In genomic region chr1:150567717-150568561, GRCh38 we compare ENCODE assay signal across 8 cellular contexts. TPM values are rescaled to one million over a fixed set of nuclear protein-coding genes. Genes with fewer than 3 reads are reported as not detected.
A peak's percentile ranks its signal among the peaks of the same experiment; 100 is the strongest.
DNase-seq lines count a peak whose midpoint lies in the region; FAIRE-seq and TF ChIP-seq lines count a peak whose summit lies in the region.

No MANE protein-coding gene starts in this region.

- peak overlapping the region; percentile 70 for H3K4me2 ChIP-seq in skeletal muscle satellite cell (ENCODE audit: low read length)

- peaks cover 75% of the 10 kb centered on the region for H3K4me1 ChIP-seq in skeletal muscle satellite cell (ENCODE audit: control insufficient read depth, insufficient read depth, low read length)

- peak; percentile 5 for FAIRE-seq in GM18507 (lab: Jason Lieb, UNC)
- FAIRE-seq in bronchial epithelial cell (lab: Jason Lieb, UNC), result no peak

- H3K9ac ChIP-seq in skeletal muscle satellite cell (ENCODE audit: low read depth, low read length), result peak overlapping the region; percentile 79

- H3K27me3 ChIP-seq in AG04450 (ENCODE audit: control insufficient read depth, insufficient read depth, low read length) (no peaks in the 10 kb centered on the region), bronchial epithelial cell (ENCODE audit: control insufficient read depth, insufficient read depth, low read length) (no peaks in the 10 kb centered on the region), skeletal muscle satellite cell (ENCODE audit: control insufficient read depth, insufficient read depth, low read length) (no peaks in the 10 kb centered on the region)

- TF ChIP-seq CTCF in AG04450 (IDR thresholded peaks at IDR 0.05; ENCODE audit: low read depth, low read length) (no peak), bronchial epithelial cell (IDR thresholded peaks at IDR 0.05; ENCODE audit: insufficient read depth, low read length, severe bottlenecking) (no peak)

- CTCF ChIA-PET in AG04450 (lab: Charles Lee), result interaction anchor here (0.6 to 2.1 kb wide), 6 partner anchors 8 to 354 kb away, joined by 3 to 17 read pairs (median 4); no protein-coding TSS in a partner anchor

- no peaks in the 10 kb centered on the region for H3K36me3 ChIP-seq in bronchial epithelial cell (ENCODE audit: control insufficient read depth, insufficient read depth, low read length)
- H3K36me3 ChIP-seq in skeletal muscle satellite cell (ENCODE audit: insufficient read depth, low read length), result peaks cover 15% of the 10 kb centered on the region

- POLR2A ChIA-PET in AG04450 (lab: Yijun Ruan, JAX), result interaction anchor here (0.5 to 3.1 kb wide), 7 partner anchors 8 to 385 kb away, joined by 3 to 83 read pairs (median 3); partner anchors contain the start of gene MCL1

- H3K27ac ChIP-seq in AG04450 (ENCODE audit: low read depth, low read length), result peak overlapping the region; percentile 97

- H3K9me3 ChIP-seq in AG04450 (ENCODE audit: control insufficient read depth, insufficient read depth, low read length), result no peaks in the 10 kb centered on the region; the same call in 1 of the 2 replicates
- H3K9me3 ChIP-seq in skeletal muscle satellite cell (replicated peaks; ENCODE audit: low read length), result no peaks in the 10 kb centered on the region

- H3K4me3 ChIP-seq in AG04450 (ENCODE audit: low read depth, low read length), result peak overlapping the region; percentile 48
- peak overlapping the region; percentile 11 for H3K4me3 ChIP-seq in bronchial epithelial cell (ENCODE audit: low read depth, low read length)
- H3K4me3 ChIP-seq in skeletal muscle satellite cell (ENCODE audit: low read length), result peak overlapping the region; percentile 41

- DNase-seq in AG04450 (ENCODE audit: low read depth, low spot score) (peak; percentile 95), GM18507 (ENCODE audit: extremely low spot score, insufficient read length, low read depth) (no peak), HT-29 (ENCODE audit: low spot score) (peak; percentile 81), SK-N-DZ (ENCODE audit: low spot score) (peak; percentile 78), bronchial epithelial cell (ENCODE audit: low read depth) (peak; percentile 97), inferior parietal cortex (ENCODE audit: extremely low spot score) (peak; percentile 46), cerebellum (ENCODE audit: low spot score) (no peak)

RNA-seq across cellular contexts. Expression of gene MCL1, which starts 11.5 kb away (rescaled TPM):
- polyA plus RNA-seq in AG04450 (2011; rRNA removed), result 107 and 138 TPM in 2 replicates
- polyA minus RNA-seq in AG04450 (2011; rRNA and poly(A)+ RNA removed), result 160 and 170 TPM in 2 replicates
- total RNA-seq in HT-29 (2014; rRNA removed; shearing (Covaris generic)), result 329 and 338 TPM in 2 replicates
- 109 and 112 TPM in 2 replicates for polyA plus RNA-seq in SK-N-DZ (2014; cell fraction: cytosol; rRNA removed)
- 116 and 145 TPM in 2 replicates for polyA plus RNA-seq in SK-N-DZ (2014; cell fraction: nucleus; rRNA removed)
- total RNA-seq in bronchial epithelial cell (247 and 280 TPM in 2 replicates), cerebellum (86.7 TPM)
- total RNA-seq in skeletal muscle satellite cell (2012; rRNA removed), result 285 and 293 TPM in 2 replicates

RNA-seq across cellular contexts. Expression of gene ADAMTSL4, which starts 18.7 kb away (rescaled TPM):
- polyA plus RNA-seq in AG04450 (2011; rRNA removed), result 4.2 and 4.9 TPM in 2 replicates
- polyA minus RNA-seq in AG04450 (2011; rRNA and poly(A)+ RNA removed), result 3.0 and 3.8 TPM in 2 replicates
- total RNA-seq in HT-29 (2014; rRNA removed; shearing (Covaris generic)), result not detected in 2 replicates
- polyA plus RNA-seq in SK-N-DZ (2014; cell fraction: cytosol; rRNA removed), result 0.48 and 1.3 TPM in 2 replicates
- 2.5 and 6.9 TPM in 2 replicates for polyA plus RNA-seq in SK-N-DZ (2014; cell fraction: nucleus; rRNA removed)
- total RNA-seq in bronchial epithelial cell (1.2 and 1.6 TPM in 2 replicates), cerebellum (0.36 TPM)
- total RNA-seq in skeletal muscle satellite cell (2012; rRNA removed), result 12.9 and 14.6 TPM in 2 replicates

RNA-seq across cellular contexts. Expression of gene FALEC, which starts 52.4 kb away (rescaled TPM):
- not detected in 2 replicates for polyA plus RNA-seq in AG04450 (2011; rRNA removed)
- polyA minus RNA-seq in AG04450 (2011; rRNA and poly(A)+ RNA removed), result not detected in 2 replicates
- not detected in 2 replicates for total RNA-seq in HT-29 (2014; rRNA removed; shearing (Covaris generic))
- polyA plus RNA-seq in SK-N-DZ (2014; cell fraction: cytosol; rRNA removed), result 0.58 and 0.60 TPM in 2 replicates
- polyA plus RNA-seq in SK-N-DZ (2014; cell fraction: nucleus; rRNA removed), result not detected in 2 replicates
- not detected in 2 replicates for total RNA-seq in bronchial epithelial cell
- total RNA-seq in skeletal muscle satellite cell (2012; rRNA removed), result not detected in 2 replicates
- 2.2 TPM for total RNA-seq in cerebellum

Comparison
In these comparisons a context has a peak if more than half of its experiments do, and no peak if none do; other contexts are left out.
1. DNase-seq: peak in AG04450 (single experiment), HT-29 (single experiment), SK-N-DZ (single experiment), bronchial epithelial cell (single experiment) and inferior parietal cortex (single experiment); none in GM18507 (single experiment) and cerebellum (single experiment).
2. Peak in every context shown above with its lines, with median percentiles within 50 percentile points of each other: H3K4me3 ChIP-seq.